ENCODE assay signal across 18 cellular contexts in the genomic region with DNA sequence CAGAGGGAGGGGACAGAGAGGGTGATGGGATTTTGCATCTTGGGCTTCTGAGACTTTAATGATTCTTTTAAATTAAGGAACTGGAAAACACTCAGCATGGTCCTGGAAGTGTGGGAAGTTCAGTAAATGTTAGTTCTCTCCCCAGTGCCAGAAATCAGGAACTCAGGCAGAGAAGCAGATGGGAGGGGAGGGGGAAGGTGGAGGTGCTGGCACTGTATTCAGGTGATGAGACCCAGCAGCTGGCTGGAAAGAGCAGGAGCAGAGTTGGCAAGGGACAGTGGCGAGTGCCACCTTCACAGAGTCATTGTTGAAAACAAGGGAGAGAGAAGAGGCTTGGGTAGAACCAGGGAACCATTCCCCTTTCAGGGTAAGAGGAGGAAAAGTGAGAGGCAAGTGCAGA. TPM values are rescaled to one million over a fixed set of nuclear protein-coding genes. Genes with fewer than 3 reads are reported as not detected.
DNase-seq lines count a peak whose midpoint lies in the region; ATAC-seq and TF ChIP-seq lines count a peak whose summit lies in the region.
"Had no signal": no experiment of that assay in that cellular context is flagged by ENCODE, and none has a peak within 500 bp of the region (broad histone marks: within the 10 kb centered on the region; RNA-seq: fewer than 3 reads in every experiment).

No MANE protein-coding gene starts in this region.

- DNase-seq in activated CD4-positive, alpha-beta T cell treated with anti-CD3 and anti-CD28 coated beads for 36 hours, result no peak
- DNase-seq in activated CD4-positive, alpha-beta T cell treated with anti-CD3 and anti-CD28 coated beads for 4 hours, result no peak
- DNase-seq in NCI-H69 (lab: John Stamatoyannopoulos, UW), result peak; percentile 28
- DNase-seq in esophagus muscularis mucosa (ENCODE audit: extremely low spot score), result no peak
- DNase-seq in stimulated activated effector memory CD8-positive, alpha-beta T cell treated with anti-CD3 and anti-CD28 coated beads, Interleukin-12 subunit alpha, Interleukin-12 subunit beta, amount 100 ng/mL, for 72 hours (ENCODE audit: low spot score in 2 of 2), result no peak
- DNase-seq in stimulated activated naive CD4-positive, alpha-beta T cell treated with Interleukin-2 at 50 U/mL for 16 hours (lab: John Stamatoyannopoulos, UW), result no peak
- DNase-seq in posterior cingulate gyrus, result no peak
- DNase-seq: activated CD4-positive, alpha-beta memory T cell treated with anti-CD3 and anti-CD28 coated beads, Interleukin-2, amount 10 ng/mL, durations not matched to agents 7 days and 5 days; activated naive CD8-positive, alpha-beta T cell treated with anti-CD3 and anti-CD28 coated beads, Interleukin-2, amount 10 ng/mL, durations not matched to agents 7 days and 5 days; activated T-cell treated with anti-CD3 and anti-CD28 coated beads, Interleukin-2, amount 50 U/mL, for 48 hours; CD4-positive, alpha-beta memory T cell; effector CD4-positive, alpha-beta T cell; NCI-H1436; ovary; RPMI8226; T-cell had no signal

- no peaks in the 10 kb centered on the region for H3K27me3 ChIP-seq in esophagus muscularis mucosa
- H3K27me3 ChIP-seq: ovary had no signal

- no peak for TF ChIP-seq POLR2A in esophagus muscularis mucosa (IDR thresholded peaks at IDR 0.05; ENCODE audit: low read depth)

- POLR2A ChIA-PET in activated CD4-positive, alpha-beta T cell treated with anti-CD3 and anti-CD28 coated beads for 36 hours (lab: Charles Lee), result no interaction called here

- peak overlapping the region; percentile 40 to 73 (median 59) for H3K27ac ChIP-seq in esophagus muscularis mucosa (replicated peaks in 1 of 4)
- H3K27ac ChIP-seq: ovary had no signal

- no peak overlapping the region for H3K4me3 Mint-ChIP-seq in activated CD4-positive, alpha-beta T cell treated with anti-CD3 and anti-CD28 coated beads for 36 hours
- peak overlapping the region; percentile 21 for H3K4me3 Mint-ChIP-seq in stimulated activated effector memory CD8-positive, alpha-beta T cell treated with anti-CD3 and anti-CD28 coated beads, Interleukin-12 subunit alpha, Interleukin-12 subunit beta, amount 100 ng/mL, for 72 hours
- H3K4me3 Mint-ChIP-seq: activated CD4-positive, alpha-beta memory T cell treated with anti-CD3 and anti-CD28 coated beads, Interleukin-2, amount 10 ng/mL, durations not matched to agents 7 days and 5 days; activated naive CD8-positive, alpha-beta T cell treated with anti-CD3 and anti-CD28 coated beads, Interleukin-2, amount 10 ng/mL, durations not matched to agents 7 days and 5 days; HFFc6; T-cell had no signal

- CTCF ChIA-PET in activated CD4-positive, alpha-beta T cell treated with anti-CD3 and anti-CD28 coated beads for 36 hours (lab: Charles Lee), result interaction anchor here (0.8 kb wide), 1 partner anchor 19 kb away, joined by 3 read pairs; no protein-coding TSS in a partner anchor

- no peaks in the 10 kb centered on the region for H3K36me3 ChIP-seq in esophagus muscularis mucosa
- H3K36me3 ChIP-seq: ovary had no signal

- no peak for TF ChIP-seq EP300 in esophagus muscularis mucosa (IDR thresholded peaks at IDR 0.05)

- H3K9me3 ChIP-seq in esophagus muscularis mucosa, result peaks cover 0 to 6% (median 0%) of the 10 kb centered on the region in 4 donors
- H3K9me3 ChIP-seq: ovary had no signal

- H3K4me3 ChIP-seq in esophagus muscularis mucosa, result no peak overlapping the region
- H3K4me3 ChIP-seq: ovary had no signal

- H3K9me3 Mint-ChIP-seq in activated CD4-positive, alpha-beta T cell treated with anti-CD3 and anti-CD28 coated beads for 36 hours (ENCODE audit: low read depth), result peaks cover 1% of the 10 kb centered on the region
- H3K9me3 Mint-ChIP-seq in stimulated activated effector memory CD8-positive, alpha-beta T cell treated with anti-CD3 and anti-CD28 coated beads, Interleukin-12 subunit alpha, Interleukin-12 subunit beta, amount 100 ng/mL, for 72 hours, result no peaks in the 10 kb centered on the region
- H3K9me3 Mint-ChIP-seq: activated CD4-positive, alpha-beta memory T cell treated with anti-CD3 and anti-CD28 coated beads, Interleukin-2, amount 10 ng/mL, durations not matched to agents 7 days and 5 days; HFFc6 had no signal

- 60% methylated on average over 1 of the region's 1 CpG for WGBS in esophagus muscularis mucosa

- peaks cover 6% of the 10 kb centered on the region for H3K36me3 Mint-ChIP-seq in activated CD4-positive, alpha-beta T cell treated with anti-CD3 and anti-CD28 coated beads for 36 hours (ENCODE audit: low read depth)
- no peaks in the 10 kb centered on the region for H3K36me3 Mint-ChIP-seq in stimulated activated effector memory CD8-positive, alpha-beta T cell treated with anti-CD3 and anti-CD28 coated beads, Interleukin-12 subunit alpha, Interleukin-12 subunit beta, amount 100 ng/mL, for 72 hours

- H3K4me1 ChIP-seq in esophagus muscularis mucosa, result peaks cover 63 to 75% (median 67%) of the 10 kb centered on the region in 4 donors

- intact Hi-C loops in activated CD4-positive, alpha-beta T cell treated with anti-CD3 and anti-CD28 coated beads for 36 hours (cut with DNase I, micrococcal nuclease), result no loop called here
- intact Hi-C loops in esophagus muscularis mucosa (cut with DNase I), result no loop called here
- intact Hi-C loops in posterior cingulate gyrus (cut with DNase I), result no loop called here

- H3K27me3 Mint-ChIP-seq in activated CD4-positive, alpha-beta T cell treated with anti-CD3 and anti-CD28 coated beads for 36 hours, result no peaks in the 10 kb centered on the region
- H3K27me3 Mint-ChIP-seq: activated CD4-positive, alpha-beta memory T cell treated with anti-CD3 and anti-CD28 coated beads, Interleukin-2, amount 10 ng/mL, durations not matched to agents 7 days and 5 days; activated naive CD8-positive, alpha-beta T cell treated with anti-CD3 and anti-CD28 coated beads, Interleukin-2, amount 10 ng/mL, durations not matched to agents 7 days and 5 days; CD4-positive, alpha-beta memory T cell; T-cell had no signal

- peak overlapping the region; percentile 37 for H3K27ac Mint-ChIP-seq in activated CD4-positive, alpha-beta T cell treated with anti-CD3 and anti-CD28 coated beads for 36 hours
- peak overlapping the region; percentile 50 for H3K27ac Mint-ChIP-seq in stimulated activated effector memory CD8-positive, alpha-beta T cell treated with anti-CD3 and anti-CD28 coated beads, Interleukin-12 subunit alpha, Interleukin-12 subunit beta, amount 100 ng/mL, for 72 hours
- H3K27ac Mint-ChIP-seq: activated CD4-positive, alpha-beta memory T cell treated with anti-CD3 and anti-CD28 coated beads, Interleukin-2, amount 10 ng/mL, durations not matched to agents 7 days and 5 days; activated naive CD8-positive, alpha-beta T cell treated with anti-CD3 and anti-CD28 coated beads, Interleukin-2, amount 10 ng/mL, durations not matched to agents 7 days and 5 days; HFFc6 had no signal

- TF ChIP-seq CTCF in esophagus muscularis mucosa (IDR thresholded peaks at IDR 0.05), result no peak

- no peak for ATAC-seq in activated CD4-positive, alpha-beta T cell treated with anti-CD3 and anti-CD28 coated beads for 36 hours
- ATAC-seq in stimulated activated effector memory CD8-positive, alpha-beta T cell treated with anti-CD3 and anti-CD28 coated beads, Interleukin-12 subunit alpha, Interleukin-12 subunit beta, amount 100 ng/mL, for 72 hours, result no peak
- no peak for ATAC-seq in GM19455 (IDR thresholded peaks at IDR 0.05; ENCODE audit: unreplicated experiment)
- ATAC-seq: T-cell had no signal

- H3K4me1 Mint-ChIP-seq in activated CD4-positive, alpha-beta T cell treated with anti-CD3 and anti-CD28 coated beads for 36 hours, result peaks cover 45% of the 10 kb centered on the region
- H3K4me1 Mint-ChIP-seq in stimulated activated effector memory CD8-positive, alpha-beta T cell treated with anti-CD3 and anti-CD28 coated beads, Interleukin-12 subunit alpha, Interleukin-12 subunit beta, amount 100 ng/mL, for 72 hours, result peaks cover 64% of the 10 kb centered on the region

RNA-seq across cellular contexts. Expression of a gene that starts 46.9 kb away (rescaled TPM):
- 10 to 100 TPM; 12.8 to 15.4 TPM for total RNA-seq in activated CD4-positive, alpha-beta T cell treated with anti-CD3 and anti-CD28 coated beads for 36 hours
- total RNA-seq in esophagus muscularis mucosa, result 10 to 100 TPM; 22.3 to 40.7 (median 28.2) TPM
